1 cellular context compared by ENCODE assay signal in genomic region chr12:82359115-82359478, GRCh38.
TF ChIP-seq lines count a peak whose summit lies in the region.

No MANE protein-coding gene starts in this region.

TF ChIP-seq in H1, 55 proteins besides CTCF, POLR2A, EP300 and RAD21 (continued from another document):
- TF ChIP-seq SIN3A (conservative IDR thresholded peaks at IDR 0.05 in 1 of 2, IDR thresholded peaks at IDR 0.05 in 1 of 2; ENCODE audit: low read depth in 1 of 2, low read length in 2 of 2) (no peak), ZNF274 (IDR thresholded peaks at IDR 0.05; ENCODE audit: borderline replicate concordance, extremely low read depth, low read length) (no peak), MAFK (IDR thresholded peaks at IDR 0.05; ENCODE audit: low read depth, low read length) (no peak), HDAC2 (IDR thresholded peaks at IDR 0.05; ENCODE audit: borderline replicate concordance in 1 of 2, low read depth in 2 of 2, low read length in 2 of 2) (no peak), JUN (IDR thresholded peaks at IDR 0.05; ENCODE audit: low read depth, low read length) (no peak), TBP (IDR thresholded peaks at IDR 0.05; ENCODE audit: low read depth, low read length) (no peak), CBX5 (IDR thresholded peaks at IDR 0.05; ENCODE audit: low read depth, low read length) (no peak)
